ENCODE assay signal across 11 cellular contexts in the genomic region with DNA sequence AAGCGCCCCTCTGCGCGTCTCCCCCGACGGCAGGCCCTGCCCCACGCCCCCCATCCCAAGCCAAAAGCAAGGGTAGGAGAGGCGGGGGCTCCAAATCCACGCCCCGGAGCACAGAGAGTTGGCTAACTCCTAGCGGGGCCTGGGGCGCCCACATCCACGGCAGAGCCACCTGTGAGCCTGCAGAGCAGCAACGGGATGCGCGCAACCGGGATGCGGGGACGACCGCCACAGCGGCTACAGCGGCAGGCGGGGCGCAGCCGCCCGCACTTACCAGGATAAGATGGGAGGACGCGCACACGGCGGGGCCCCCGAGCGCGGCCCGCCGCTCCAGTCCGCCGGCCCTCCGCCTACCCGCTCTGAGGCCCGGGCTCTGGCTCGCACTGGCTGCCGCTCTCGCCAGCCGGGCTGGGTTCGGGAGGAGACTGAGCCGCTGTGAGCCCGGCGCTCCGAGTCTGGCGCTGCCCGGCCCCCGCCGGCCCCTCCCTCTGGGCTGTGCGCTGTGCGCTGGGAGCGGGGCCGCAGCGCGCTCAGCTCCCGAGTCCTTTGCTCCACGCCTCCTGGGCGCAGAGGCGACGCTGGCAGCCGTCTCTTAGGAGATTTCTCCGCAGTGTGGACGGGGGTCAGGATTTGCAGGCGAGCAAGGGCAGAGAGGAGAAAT. TPM values are rescaled to one million over a fixed set of nuclear protein-coding genes. Genes with fewer than 3 reads are reported as not detected.
DNase-seq lines count a peak whose midpoint lies in the region; ATAC-seq and TF ChIP-seq lines count a peak whose summit lies in the region.
"Had no signal": no experiment of that assay in that cellular context is flagged by ENCODE, and none has a peak within 500 bp of the region (broad histone marks: within the 10 kb centered on the region; RNA-seq: fewer than 3 reads in every experiment).

Gene SLC24A2, minus strand, starts transcription at position 424 of the 658 bp plus-strand sequence.

- 1 to 7% (median 5%) methylated on average over 9 to 67 of the region's 67 CpGs for WGBS in stomach, 5 donors

- H3K4me1 ChIP-seq in stomach = peaks cover 0 to 16% (median 7%) of the 10 kb centered on the region in 4 donors

- TF ChIP-seq EP300 in stomach (IDR thresholded peaks at IDR 0.05) = no peak

- H3K4me3 ChIP-seq in stomach = peak within 1 kb of the TSS; percentile 3 to 39 (median 36)

- H3K27me3 ChIP-seq in stomach = peaks cover 0 to 39% (median 13%) of the 10 kb centered on the region in 3 donors

- peaks cover 0 to 4% (median 0%) of the 10 kb centered on the region in 4 donors for H3K9me3 ChIP-seq in stomach

- ATAC-seq in GM18870 (IDR thresholded peaks at IDR 0.05; ENCODE audit: unreplicated experiment) = no peak

- intact Hi-C loops in stomach (cut with DNase I; ENCODE audit: low total_unique reads) = no loop called here

- no peak within 1 kb of the TSS for H3K27ac ChIP-seq in stomach

- TF ChIP-seq POLR2A in stomach (IDR thresholded peaks at IDR 0.05) = no peak

- no peaks in the 10 kb centered on the region for H3K36me3 ChIP-seq in stomach

- no peak for TF ChIP-seq CTCF in stomach (IDR thresholded peaks at IDR 0.05)

- DNase-seq in NCI-H82 (lab: John Stamatoyannopoulos, UW) = peak; percentile 47
- no peak for DNase-seq in NCI-H82 treated with DMSO at 0.1 percent for 48 hours (lab: John Stamatoyannopoulos, UW; ENCODE audit: unreplicated experiment)
- peak in 49 of 58 donors; percentile 9 to 77 (median 58) for DNase-seq in anterior cingulate cortex (lab: John Stamatoyannopoulos, UW)
- DNase-seq in iPS-NIHi7 (ENCODE audit: extremely low spot score) = peak; percentile 74
- DNase-seq in stomach = no peak
- DNase-seq in NCI-H510A (lab: John Stamatoyannopoulos, UW) = no peak
- no peak for DNase-seq in stimulated activated CD4-positive, alpha-beta T cell treated with anti-CD3 and anti-CD28 coated beads, Interleukin-15, amount 100 ng/mL, for 24 hours
- DNase-seq: activated effector memory CD4-positive, alpha-beta T cell treated with Interleukin-2 at 50 U/mL for 16 hours had no signal

RNA-seq across cellular contexts. Expression of gene SLC24A2, which starts in this region (rescaled TPM):
- total RNA-seq in stomach = 1 to 10 TPM in 1 of 5 donors, under 1 TPM in 1, not detected in 3; 0.37 to 2.6 TPM
- polyA plus RNA-seq in stomach = under 1 TPM in 1 of 3 donors, not detected in 2; 0.05 TPM
- total RNA-seq: natural killer cell treated with Interleukin-12 subunit alpha and Interleukin-12 subunit beta and Interleukin-15 and Interleukin-18, amount 100 ng/mL, for 72 hours had no signal
- polyA plus RNA-seq: esophagus had no signal

Comparison
In these comparisons a context has a peak if more than half of its experiments do, and no peak if none do; other contexts are left out.
1. DNase-seq: peak in NCI-H82 (single experiment), anterior cingulate cortex (49 of 58) and iPS-NIHi7 (single experiment); none in NCI-H82 treated with DMSO at 0.1 percent for 48 hours (single experiment), stomach (single experiment), NCI-H510A (single experiment) and stimulated activated CD4-positive, alpha-beta T cell treated with anti-CD3 and anti-CD28 coated beads, Interleukin-15, amount 100 ng/mL, for 24 hours (single experiment).